In genomic region chr3:52859686-52860423, GRCh38 we compare ENCODE assay signal across 24 cellular contexts. TPM values are rescaled to one million over a fixed set of nuclear protein-coding genes. Genes with fewer than 3 reads are reported as not detected.
"Had no signal": no experiment of that assay in that cellular context is flagged by ENCODE, and none has a peak within 500 bp of the region (broad histone marks: within the 10 kb centered on the region; RNA-seq: fewer than 3 reads in every experiment).

No MANE protein-coding gene starts in this region.

- ATAC-seq: gastroesophageal sphincter, heart left ventricle, left cardiac atrium, T-cell had no signal

- H3K27ac Mint-ChIP-seq: activated CD4-positive, alpha-beta memory T cell treated with anti-CD3 and anti-CD28 coated beads for 36 hours; memory B cell; T-cell had no signal

- H3K27me3 ChIP-seq: dorsolateral prefrontal cortex, gastroesophageal sphincter, heart left ventricle, neutrophil, ovary, tibial nerve had no signal

- DNase-seq: activated CD4-positive, alpha-beta memory T cell treated with anti-CD3 and anti-CD28 coated beads for 36 hours; activated CD4-positive, alpha-beta T cell treated with anti-CD3 and anti-CD28 coated beads for 48 hours; activated effector memory CD4-positive, alpha-beta T cell treated with Interleukin-2 at 50 U/mL for 16 hours; activated naive CD4-positive, alpha-beta T cell treated with anti-CD3 and anti-CD28 coated beads, Interleukin-2, amount 50 U/mL, for 16 hours; activated T-cell treated with anti-CD3 and anti-CD28 coated beads, Interleukin-2, amount 50 U/mL, for 48 hours; aorta; heart left ventricle; islet precursor cell; left cardiac atrium; ovary; right cardiac atrium; stimulated activated CD4-positive, alpha-beta T cell treated with anti-CD3 and anti-CD28 coated beads, Interleukin-12 subunit alpha, Interleukin-12 subunit beta, amount 100 ng/mL, for 4 hours; stimulated activated CD4-positive, alpha-beta T cell treated with anti-CD3 and anti-CD28 coated beads, Interleukin-4, amount 100 ng/mL, for 4 hours; stimulated activated naive CD8-positive, alpha-beta T cell treated with anti-CD3 and anti-CD28 coated beads, Interleukin-15, amount 100 ng/mL, for 72 hours; T-cell; T1000 had no signal

- H3K4me1 ChIP-seq: tibial nerve had no signal

- H3K36me3 Mint-ChIP-seq: natural killer cell treated with Interleukin-12 subunit alpha and Interleukin-12 subunit beta and Interleukin-15 and Interleukin-18, amount 100 ng/mL, for 72 hours had no signal

- H3K27ac ChIP-seq: gastroesophageal sphincter, heart left ventricle, neutrophil, ovary, tibial nerve had no signal

- H3K4me3 Mint-ChIP-seq: activated CD4-positive, alpha-beta memory T cell treated with anti-CD3 and anti-CD28 coated beads for 36 hours; brain; memory B cell; natural killer cell treated with Interleukin-12 subunit alpha and Interleukin-12 subunit beta and Interleukin-15 and Interleukin-18, amount 100 ng/mL, for 72 hours; stimulated activated naive CD8-positive, alpha-beta T cell treated with anti-CD3 and anti-CD28 coated beads, Interleukin-15, amount 100 ng/mL, for 72 hours; T-cell had no signal

- H3K9me3 ChIP-seq: gastroesophageal sphincter, neutrophil, ovary had no signal

- H3K9me3 Mint-ChIP-seq: memory B cell; natural killer cell treated with Interleukin-12 subunit alpha and Interleukin-12 subunit beta and Interleukin-15 and Interleukin-18, amount 100 ng/mL, for 72 hours had no signal

- H3K4me1 Mint-ChIP-seq: brain; stimulated activated naive CD8-positive, alpha-beta T cell treated with anti-CD3 and anti-CD28 coated beads, Interleukin-15, amount 100 ng/mL, for 72 hours had no signal

- H3K27me3 Mint-ChIP-seq: activated CD4-positive, alpha-beta memory T cell treated with anti-CD3 and anti-CD28 coated beads for 36 hours; brain; memory B cell; natural killer cell treated with Interleukin-12 subunit alpha and Interleukin-12 subunit beta and Interleukin-15 and Interleukin-18, amount 100 ng/mL, for 72 hours; stimulated activated naive CD8-positive, alpha-beta T cell treated with anti-CD3 and anti-CD28 coated beads, Interleukin-15, amount 100 ng/mL, for 72 hours; T-cell had no signal

RNA-seq across cellular contexts. Expression of gene MUSTN1, which starts 25.0 kb away (rescaled TPM):
- total RNA-seq: pulmonary artery endothelial cell had no signal
